ENCODE assay signal across 8 cellular contexts in the genomic region with DNA sequence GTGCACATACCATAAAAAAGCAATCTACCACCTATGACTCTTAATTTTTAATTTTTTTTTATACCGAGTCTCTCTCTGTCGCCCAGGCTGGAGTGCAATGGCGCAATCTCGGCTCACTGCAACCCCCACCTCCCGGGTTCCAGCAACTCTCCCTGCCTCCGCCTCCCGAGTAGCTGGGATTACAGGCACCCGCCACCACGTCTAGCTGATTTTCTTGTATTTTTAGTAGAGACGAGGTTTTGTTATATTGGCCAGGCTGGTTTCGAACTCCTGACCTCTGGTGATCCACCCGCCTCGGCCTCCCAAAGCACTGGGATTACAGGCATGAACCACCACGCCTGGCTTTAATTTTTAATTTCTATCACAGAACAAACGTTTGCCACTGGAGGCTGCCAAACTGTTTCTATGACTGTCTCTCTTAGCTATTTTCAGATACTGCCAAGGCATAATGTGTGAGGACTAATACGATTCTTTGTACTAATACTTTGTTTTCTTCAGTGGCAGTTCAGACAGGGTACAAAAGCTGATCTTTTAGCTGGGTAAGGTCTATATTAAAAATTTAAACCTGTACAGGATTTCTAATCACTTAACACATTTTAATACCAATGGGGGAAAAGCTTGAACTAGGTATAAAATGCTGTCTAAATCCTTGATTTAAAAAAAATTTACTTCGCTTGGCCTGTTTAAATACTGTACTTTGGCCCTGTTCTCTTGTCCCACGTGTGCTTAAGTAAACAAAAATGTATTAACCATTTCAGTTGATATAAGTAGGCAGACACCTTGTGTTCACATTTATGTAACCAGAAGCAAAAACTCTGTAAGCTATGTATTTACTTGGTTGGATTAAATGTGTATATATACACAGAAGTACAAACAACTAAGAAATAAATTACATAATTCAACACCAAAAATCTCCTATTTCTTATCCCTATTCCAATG. TPM values are rescaled to one million over a fixed set of nuclear protein-coding genes. Genes with fewer than 3 reads are reported as not detected.
DNase-seq lines count a peak whose midpoint lies in the region; ATAC-seq, FAIRE-seq and TF ChIP-seq lines count a peak whose summit lies in the region.

No MANE protein-coding gene starts in this region.

- peak; percentile 0 for DNase-seq in NCI-H748 (lab: John Stamatoyannopoulos, UW; ENCODE audit: unreplicated experiment)
- no peak for DNase-seq in NCI-H748 treated with DMSO at 0.1 percent for 48 hours (lab: John Stamatoyannopoulos, UW)
- no peak for DNase-seq in SK-N-MC (ENCODE audit: low read depth, low spot score)
- no peak for DNase-seq in fibroblast of villous mesenchyme (ENCODE audit: low read depth)
- peak; percentile 74 for DNase-seq in small intestine
- DNase-seq in activated gamma-delta T cell (lab: John Stamatoyannopoulos, UW) = no peak
- DNase-seq in GM10248 (ENCODE audit: extremely low spot score) = no peak

- CTCF ChIA-PET in GM10248 (lab: Yijun Ruan, JAX) = interaction anchor here (1.2 to 3.2 kb wide), 3 partner anchors 9 to 94 kb away, joined by 3 to 13 read pairs (median 8); no protein-coding TSS in a partner anchor

- peak overlapping the region; percentile 79 for H3K9ac ChIP-seq in SK-N-MC (ENCODE audit: insufficient read length)

- H3K27ac ChIP-seq in SK-N-MC = no peak overlapping the region
- peak overlapping the region; percentile 34 to 37 for H3K27ac ChIP-seq in small intestine (ENCODE audit: low read depth in 1 of 2, low read length in 1 of 2)

- H3K27me3 ChIP-seq in small intestine (ENCODE audit: control insufficient read depth in 2 of 2, insufficient read depth in 2 of 2, low read length in 2 of 2) = no peaks in the 10 kb centered on the region

- 14 to 56% (median 33%) methylated on average over 18 of the region's 18 CpGs for WGBS in small intestine, 3 donors

- TF ChIP-seq CTCF in fibroblast of villous mesenchyme (IDR thresholded peaks at IDR 0.05; ENCODE audit: insufficient read depth, low read depth, low read length) (no peak), GM10248 (IDR thresholded peaks at IDR 0.05; ENCODE audit: control extremely low read depth, extremely low read depth, low read depth, missing control alignments) (no peak)

- FAIRE-seq in small intestine (lab: Jason Lieb, UNC) = peak; percentile 62

- POLR2A ChIA-PET in GM10248 (lab: Yijun Ruan, JAX) = no interaction called here

- H3K36me3 ChIP-seq in SK-N-MC (ENCODE audit: insufficient read depth, low read length) (peaks cover 29% of the 10 kb centered on the region), small intestine (ENCODE audit: control insufficient read depth in 2 of 2, insufficient read depth in 2 of 2, low read length in 2 of 2) (no peaks in the 10 kb centered on the region)

- peaks cover 5 to 8% of the 10 kb centered on the region in 2 donors for H3K4me1 ChIP-seq in small intestine (ENCODE audit: control insufficient read depth in 2 of 2, insufficient read depth in 1 of 2, low read depth in 1 of 2, low read length in 1 of 2)

- ATAC-seq in GM21737 (IDR thresholded peaks at IDR 0.05; ENCODE audit: unreplicated experiment) = no peak

- H3K4me3 ChIP-seq in SK-N-MC = peak overlapping the region; percentile 91
- peak overlapping the region; percentile 89 for H3K4me3 ChIP-seq in fibroblast of villous mesenchyme (ENCODE audit: low read depth, low read length)
- H3K4me3 ChIP-seq in small intestine (ENCODE audit: low read depth in 1 of 2, low read length in 2 of 2) = peak overlapping the region in 1 of 2 donors; percentile 85

- H3K9me3 ChIP-seq in SK-N-MC (ENCODE audit: low read depth, low read length) (no peaks in the 10 kb centered on the region), small intestine (ENCODE audit: control insufficient read depth, low read depth) (no peaks in the 10 kb centered on the region)

RNA-seq across cellular contexts. Expression of a gene that starts 2.3 kb away (rescaled TPM):
- total RNA-seq in fibroblast of villous mesenchyme = 37.0 and 60.5 TPM in 2 replicates
- polyA plus RNA-seq in small intestine = 10 to 100 TPM; 47.3 to 54.0 (median 51.4) TPM

Comparison
In these comparisons a context has a peak if more than half of its experiments do, and no peak if none do; other contexts are left out.
1. DNase-seq: peak in NCI-H748 (single experiment) and small intestine (single experiment); none in NCI-H748 treated with DMSO at 0.1 percent for 48 hours (single experiment), SK-N-MC (single experiment), fibroblast of villous mesenchyme (single experiment), activated gamma-delta T cell (single experiment) and GM10248 (single experiment).